In the genomic region with DNA sequence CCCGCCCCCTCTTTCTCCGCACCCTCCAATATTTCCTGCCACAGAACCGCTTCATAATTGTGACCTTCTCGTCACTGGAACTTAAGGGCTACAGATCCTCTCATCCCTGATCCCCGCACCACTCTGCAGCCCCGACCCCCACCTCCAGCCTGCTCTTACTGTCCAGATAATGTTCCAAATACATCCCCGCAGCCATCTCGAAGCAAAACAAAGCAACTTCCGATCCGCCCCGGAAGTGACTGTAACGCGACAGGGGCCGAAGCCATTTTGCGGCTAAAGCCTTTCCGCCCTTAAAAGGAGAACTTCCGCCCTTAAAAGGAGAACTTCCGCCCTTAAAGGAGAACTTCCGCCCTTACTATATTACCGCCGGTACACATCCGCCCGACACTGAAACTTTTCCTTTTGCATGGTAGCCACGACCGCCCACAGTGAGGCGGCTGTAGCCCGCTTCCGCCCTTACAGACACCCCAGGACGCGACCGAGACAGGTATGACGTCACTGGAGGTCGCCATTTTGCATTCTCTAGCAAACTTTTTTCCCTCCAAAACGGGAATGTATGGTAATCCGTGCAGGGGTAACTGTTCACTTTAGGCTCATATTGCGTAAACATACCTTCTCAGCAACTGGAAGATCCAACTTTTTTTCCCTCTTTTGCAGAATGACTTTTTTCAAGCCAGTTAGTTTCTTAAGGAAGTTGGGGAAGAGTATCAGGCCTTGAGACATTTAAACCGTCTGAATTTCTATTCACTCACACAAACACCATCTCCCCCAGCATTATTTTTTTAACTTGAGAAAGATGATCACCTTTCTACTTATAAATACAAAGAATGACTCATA, we compare ENCODE assay signal across 8 cellular contexts. TPM values are rescaled to one million over a fixed set of nuclear protein-coding genes. Genes with fewer than 3 reads are reported as not detected.
DNase-seq lines count a peak whose midpoint lies in the region; ATAC-seq, FAIRE-seq and TF ChIP-seq lines count a peak whose summit lies in the region.

A gene (minus strand): TSS at position 214 of the 837 bp plus-strand sequence. CDS start 18 bp downstream, at position 196.

- peaks cover 10% of the 10 kb centered on the region for H3K36me3 ChIP-seq in BE2C

- no peak for TF ChIP-seq CTCF in BE2C (IDR thresholded peaks at IDR 0.05; ENCODE audit: low read depth, low read length)

- no peaks in the 10 kb centered on the region for H3K27me3 ChIP-seq in BE2C

- DNase-seq in BE2C: peak; percentile 97
- peak; percentile 99 for DNase-seq in GM19240 (ENCODE audit: insufficient read length, low spot score)
- peak; percentile 99 for DNase-seq in NCI-H526 (lab: John Stamatoyannopoulos, UW)
- DNase-seq in activated CD4-positive, alpha-beta T cell treated with anti-CD3 and anti-CD28 coated beads for 48 hours: peak; percentile 96
- peak; percentile 100 for DNase-seq in kidney tubule cell (ENCODE audit: low spot score)
- peak; percentile 77 to 89 (median 87) for DNase-seq in stimulated activated CD4-positive, alpha-beta T cell treated with anti-CD3 and anti-CD28 coated beads, Interleukin-1b, Interleukin-23, amount 100 ng/mL, for 24 hours (ENCODE audit: low read depth in 4 of 4, low spot score in 1 of 4)

- no peaks in the 10 kb centered on the region for H3K4me1 ChIP-seq in BE2C

- peak within 1 kb of the TSS; percentile 98 for H3K4me3 ChIP-seq in BE2C (ENCODE audit: low read depth, low read length)

- H3K9me3 ChIP-seq in BE2C: no peaks in the 10 kb centered on the region

- peak; percentile 92 for FAIRE-seq in colon (lab: Jason Lieb, UNC)

- peak; percentile 97 for ATAC-seq in HG03460 (IDR thresholded peaks at IDR 0.05; ENCODE audit: unreplicated experiment)

RNA-seq across cellular contexts. Expression of the gene that starts here (rescaled TPM):
- 50.8 TPM for polyA plus RNA-seq in BE2C (2012; ENCODE audit: insufficient read depth, insufficient read length, low read depth)

Comparison
In these comparisons a context has a peak if more than half of its experiments do, and no peak if none do; other contexts are left out.
1. Peak in every context shown above with its lines: DNase-seq, ATAC-seq and H3K4me3 ChIP-seq.